In genomic region chr5:83540105-83540504, GRCh38 we compare ENCODE assay signal across 19 cellular contexts.
"Had no signal": no experiment of that assay in that cellular context is flagged by ENCODE, and none has a peak within 500 bp of the region (broad histone marks: within the 10 kb centered on the region; RNA-seq: fewer than 3 reads in every experiment).

No MANE protein-coding gene starts in this region.

- H3K4me1 Mint-ChIP-seq: WTC11 had no signal

- H3K4me3 ChIP-seq: gastrocnemius medialis, spleen, upper lobe of left lung had no signal

- ATAC-seq: activated T-helper 17 cell treated with anti-CD3 and anti-CD28 coated beads, Interleukin-2, amount 50 U/mL, for 72 hours; gastrocnemius medialis; natural killer cell; WTC11 had no signal

- H3K9me3 Mint-ChIP-seq: activated T-cell treated with anti-CD3 and anti-CD28 coated beads, Interleukin-2, amount 50 U/mL, for 24 hours; activated T-helper 17 cell treated with anti-CD3 and anti-CD28 coated beads, Interleukin-2, amount 50 U/mL, for 72 hours had no signal

- H3K27ac Mint-ChIP-seq: activated naive CD8-positive, alpha-beta T cell treated with anti-CD3 and anti-CD28 coated beads, Interleukin-2, amount 10 ng/mL, durations not matched to agents 7 days and 5 days; activated T-cell treated with anti-CD3 and anti-CD28 coated beads, Interleukin-2, amount 50 U/mL, for 24 hours; activated T-helper 17 cell treated with anti-CD3 and anti-CD28 coated beads, Interleukin-2, amount 50 U/mL, for 72 hours; natural killer cell; WTC11 had no signal

- DNase-seq: activated CD8-positive, alpha-beta memory T cell treated with anti-CD3 and anti-CD28 coated beads for 24 hours; activated CD8-positive, alpha-beta memory T cell treated with anti-CD3 and anti-CD28 coated beads, Interleukin-2, amount 50 U/mL, for 4 hours; activated naive CD4-positive, alpha-beta T cell; activated naive CD8-positive, alpha-beta T cell treated with anti-CD3 and anti-CD28 coated beads, Interleukin-2, amount 10 ng/mL, durations not matched to agents 7 days and 5 days; activated T-cell treated with anti-CD3 and anti-CD28 coated beads, Interleukin-2, amount 50 U/mL, for 24 hours; amniotic stem cell; effector CD8-positive, alpha-beta T cell; erythroblast; gastrocnemius medialis; head of caudate nucleus; midbrain; natural killer cell; spleen; stimulated activated CD4-positive, alpha-beta T cell treated with anti-CD3 and anti-CD28 coated beads, Interleukin-4, amount 100 ng/mL, for 1 hour; stimulated activated naive CD4-positive, alpha-beta T cell treated with Interleukin-2 at 50 U/mL for 16 hours; T1000; upper lobe of left lung had no signal

- H3K4me3 Mint-ChIP-seq: activated T-cell treated with anti-CD3 and anti-CD28 coated beads, Interleukin-2, amount 50 U/mL, for 24 hours; natural killer cell; WTC11 had no signal

- H3K36me3 Mint-ChIP-seq: activated naive CD8-positive, alpha-beta T cell treated with anti-CD3 and anti-CD28 coated beads, Interleukin-2, amount 10 ng/mL, durations not matched to agents 7 days and 5 days; natural killer cell had no signal
